In the genomic region with DNA sequence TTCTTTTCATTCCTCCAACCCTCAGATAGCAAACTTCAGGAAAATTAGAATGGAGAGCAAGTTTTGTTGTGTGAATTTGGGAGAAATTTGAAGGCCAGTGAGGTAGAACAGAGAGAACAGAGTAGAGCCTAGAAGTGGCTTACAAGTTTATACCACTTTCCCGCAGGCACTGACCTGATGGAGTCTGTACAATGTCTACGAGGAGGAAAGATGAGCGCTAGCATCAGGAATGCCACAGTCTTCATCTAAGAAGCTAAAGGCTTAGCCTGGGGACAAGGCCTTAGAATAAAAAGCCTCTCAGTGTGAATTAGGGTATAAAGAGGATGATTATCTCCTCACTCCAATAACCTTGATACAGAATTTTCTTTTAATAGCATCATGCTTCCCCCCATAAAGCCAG, we compare ENCODE assay signal across 19 cellular contexts. TPM values are rescaled to one million over a fixed set of nuclear protein-coding genes. Genes with fewer than 3 reads are reported as not detected.
DNase-seq lines count a peak whose midpoint lies in the region; ATAC-seq, FAIRE-seq and TF ChIP-seq lines count a peak whose summit lies in the region.
"Had no signal": no experiment of that assay in that cellular context is flagged by ENCODE, and none has a peak within 500 bp of the region (broad histone marks: within the 10 kb centered on the region; RNA-seq: fewer than 3 reads in every experiment).

No MANE protein-coding gene starts in this region.

- TF ChIP-seq POLR2A in breast epithelium (IDR thresholded peaks at IDR 0.05): no peak

- in situ Hi-C loops in mammary epithelial cell (cut with MboI; ENCODE audit: low sequenced_read_pairs in 2 of 2): no loop called here

- H3K27me3 Mint-ChIP-seq in astrocyte (ENCODE audit: low read depth, unreplicated experiment) (peaks cover 12% of the 10 kb centered on the region), nephron progenitor cell (ENCODE audit: low read depth, poor library complexity) (peaks cover 18% of the 10 kb centered on the region)

- H3K27me3 ChIP-seq in mammary epithelial cell (ENCODE audit: insufficient read depth, low read length) (no peaks in the 10 kb centered on the region), breast epithelium (no peaks in the 10 kb centered on the region), astrocyte (ENCODE audit: insufficient read depth, low read length) (no peaks in the 10 kb centered on the region)

- dilution Hi-C loops in mammary epithelial cell (cut with HindIII; ENCODE audit: low sequenced_read_pairs): no loop called here

- H3K27ac ChIP-seq in mammary epithelial cell (ENCODE audit: insufficient read depth, low read depth, low read length): no peak overlapping the region
- no peak overlapping the region for H3K27ac ChIP-seq in breast epithelium
- peak overlapping the region; percentile 30 for H3K27ac ChIP-seq in astrocyte (ENCODE audit: low read depth, low read length)

- no peaks in the 10 kb centered on the region for H4K20me1 ChIP-seq in mammary epithelial cell (ENCODE audit: insufficient read depth, low read length)
- no peaks in the 10 kb centered on the region for H4K20me1 ChIP-seq in astrocyte (ENCODE audit: insufficient read depth, low read length)

- H3K4me2 ChIP-seq in mammary epithelial cell (ENCODE audit: insufficient read depth, low read depth, low read length): no peak overlapping the region
- H3K4me2 ChIP-seq in astrocyte (ENCODE audit: low read length): peak overlapping the region; percentile 3

- H3K36me3 Mint-ChIP-seq in astrocyte (ENCODE audit: low read depth, unreplicated experiment) (peaks cover 1% of the 10 kb centered on the region), nephron progenitor cell (ENCODE audit: low read depth) (no peaks in the 10 kb centered on the region)
- H3K36me3 Mint-ChIP-seq: CD8-positive, alpha-beta T cell had no signal

- H3K4me1 ChIP-seq in mammary epithelial cell (ENCODE audit: insufficient read depth, low read length) (peaks cover 21% of the 10 kb centered on the region), breast epithelium (no peaks in the 10 kb centered on the region), astrocyte (ENCODE audit: insufficient read depth, low read length) (peaks cover 28% of the 10 kb centered on the region)

- H3K4me3 ChIP-seq in mammary epithelial cell (replicated peaks in 1 of 3; ENCODE audit: insufficient read depth in 1 of 3, low read depth in 2 of 3, low read length in 3 of 3) (no peak overlapping the region), breast epithelium (no peak overlapping the region), astrocyte (ENCODE audit: insufficient read depth, low read depth, low read length) (no peak overlapping the region)

- H3K79me2 ChIP-seq in mammary epithelial cell (ENCODE audit: insufficient read depth, low read length): no peaks in the 10 kb centered on the region
- no peaks in the 10 kb centered on the region for H3K79me2 ChIP-seq in astrocyte (ENCODE audit: insufficient read depth, low read length)

- H3K36me3 ChIP-seq in mammary epithelial cell (ENCODE audit: insufficient read depth, low read length) (no peaks in the 10 kb centered on the region), breast epithelium (no peaks in the 10 kb centered on the region), astrocyte (ENCODE audit: insufficient read depth, low read length) (no peaks in the 10 kb centered on the region)

- no peak overlapping the region for H3K9ac ChIP-seq in mammary epithelial cell (ENCODE audit: insufficient read depth, low read length)
- no peak overlapping the region for H3K9ac ChIP-seq in astrocyte (ENCODE audit: low read length)

- H2AFZ ChIP-seq in mammary epithelial cell (ENCODE audit: low read depth, low read length) (no peak overlapping the region), astrocyte (ENCODE audit: low read depth, low read length) (no peak overlapping the region)

- CTCF ChIA-PET in mammary epithelial cell (lab: Charles Lee; ENCODE audit: low non-redundant PET): interaction anchor here (0.6 kb wide), 1 partner anchor 45 kb away, joined by 4 read pairs; no protein-coding TSS in a partner anchor

- H3K4me1 Mint-ChIP-seq in astrocyte (ENCODE audit: low read depth, unreplicated experiment) (peaks cover 36% of the 10 kb centered on the region), nephron progenitor cell (peaks cover 8% of the 10 kb centered on the region)

- intact Hi-C loops in mammary epithelial cell (cut with micrococcal nuclease): no loop called here
- intact Hi-C loops in breast epithelium (cut with DNase I; ENCODE audit: low total_unique reads): no loop called here

- peak; percentile 25 for DNase-seq in mammary epithelial cell
- no peak for DNase-seq in breast epithelium (ENCODE audit: low spot score in 2 of 2)
- peak; percentile 53 for DNase-seq in astrocyte (ENCODE audit: low read depth)
- peak; percentile 54 for DNase-seq in iris pigment epithelial cell (ENCODE audit: low read depth)
- DNase-seq in activated gamma-delta T cell (lab: John Stamatoyannopoulos, UW): no peak
- DNase-seq in nephron progenitor cell: no peak
- DNase-seq in left lobe of liver (ENCODE audit: low spot score): no peak
- DNase-seq: AML-193; C1 segment of cervical spinal cord; CD8-positive, alpha-beta T cell; DMS153; H7; Kasumi-1; NCI-H1417 treated with DMSO at 0.1 percent for 48 hours; NCI-H187; NCI-H446; NCI-H526 treated with DMSO at 0.1 percent for 48 hours; Right ventricle myocardium superior had no signal

- 70% methylated on average over 2 of the region's 3 CpGs for WGBS in mammary epithelial cell (ENCODE audit: low coverage, missing lambda C conversion rate)

- no peak for FAIRE-seq in astrocyte (lab: Jason Lieb, UNC)

- no peak for ATAC-seq in left lobe of liver
- no peak for ATAC-seq in GM18517 (IDR thresholded peaks at IDR 0.05; ENCODE audit: unreplicated experiment)
- ATAC-seq: CD8-positive, alpha-beta T cell had no signal

- H3K27ac Mint-ChIP-seq in astrocyte (ENCODE audit: unreplicated experiment) (peak overlapping the region; percentile 92), nephron progenitor cell (no peak overlapping the region)
- H3K27ac Mint-ChIP-seq: CD8-positive, alpha-beta T cell had no signal

- peaks cover 10% of the 10 kb centered on the region for H3K9me3 Mint-ChIP-seq in astrocyte (ENCODE audit: unreplicated experiment)
- H3K9me3 Mint-ChIP-seq in nephron progenitor cell: no peaks in the 10 kb centered on the region
- H3K9me3 Mint-ChIP-seq: CD8-positive, alpha-beta T cell had no signal

- no TSS peak for BruUV-seq in mammary epithelial cell (replicated peaks; lab: Mats Ljungman, UMichigan)

- H3K9me3 ChIP-seq in mammary epithelial cell (replicated peaks; ENCODE audit: insufficient read depth, low read length) (peaks cover 7% of the 10 kb centered on the region), breast epithelium (no peaks in the 10 kb centered on the region), astrocyte (ENCODE audit: insufficient read depth, low read depth, low read length) (no peaks in the 10 kb centered on the region)

- TF ChIP-seq CTCF in mammary epithelial cell (conservative IDR thresholded peaks at IDR 0.05 in 1 of 2, IDR thresholded peaks at IDR 0.05 in 1 of 2; ENCODE audit: extremely low read depth in 1 of 2, insufficient read depth in 1 of 2, low read depth in 1 of 2, low read length in 2 of 2) (no peak), breast epithelium (IDR thresholded peaks at IDR 0.05) (no peak), astrocyte (IDR thresholded peaks at IDR 0.05; ENCODE audit: insufficient read depth, low read depth, low read length) (no peak), nephron progenitor cell (IDR thresholded peaks at IDR 0.05) (no peak)

- H3K4me3 Mint-ChIP-seq in astrocyte (ENCODE audit: unreplicated experiment) (no peak overlapping the region), nephron progenitor cell (no peak overlapping the region)
- H3K4me3 Mint-ChIP-seq: CD8-positive, alpha-beta T cell had no signal

RNA-seq across cellular contexts. Expression of a gene that starts 48.5 kb away (rescaled TPM):
- total RNA-seq in mammary epithelial cell (10 to 100 TPM in 1 of 2 donors, 1 to 10 TPM in 1; 9.0 to 30.7 TPM), breast epithelium (10 to 100 TPM; 17.6 to 62.9 (median 49.6) TPM), astrocyte (22.6 and 28.6 TPM in 2 replicates), left lobe of liver (13.8 TPM)
- polyA plus RNA-seq in mammary epithelial cell: 10.9 TPM
- 45.0 TPM for polyA minus RNA-seq in mammary epithelial cell

Comparison
In these comparisons a context has a peak if more than half of its experiments do, and no peak if none do; other contexts are left out.
1. DNase-seq: peak in mammary epithelial cell (single experiment), astrocyte (single experiment) and iris pigment epithelial cell (single experiment); none in breast epithelium (0 of 2), activated gamma-delta T cell (single experiment), nephron progenitor cell (single experiment) and left lobe of liver (single experiment).